In genomic region chr11:42049650-42050049, GRCh38 we compare ENCODE assay signal across 20 cellular contexts.
DNase-seq lines count a peak whose midpoint lies in the region; ATAC-seq, FAIRE-seq and TF ChIP-seq lines count a peak whose summit lies in the region.
"Had no signal": no experiment of that assay in that cellular context is flagged by ENCODE, and none has a peak within 500 bp of the region (broad histone marks: within the 10 kb centered on the region; RNA-seq: fewer than 3 reads in every experiment).

No MANE protein-coding gene starts in this region.

- H3K27me3 ChIP-seq in endothelial cell of umbilical vein (ENCODE audit: control insufficient read depth in 2 of 2, insufficient read depth in 2 of 2, low read length in 2 of 2) (no peaks in the 10 kb centered on the region), hepatocyte (no peaks in the 10 kb centered on the region)
- H3K27me3 ChIP-seq: BE2C had no signal

- H3K79me2 ChIP-seq in endothelial cell of umbilical vein (ENCODE audit: control insufficient read depth, insufficient read depth, low read length) (no peaks in the 10 kb centered on the region), hepatocyte (no peaks in the 10 kb centered on the region)

- H3K9me3 ChIP-seq in endothelial cell of umbilical vein (replicated peaks; ENCODE audit: control insufficient read depth, insufficient read depth, low read length) (no peaks in the 10 kb centered on the region), hepatocyte (ENCODE audit: low read depth) (no peaks in the 10 kb centered on the region)
- H3K9me3 ChIP-seq: BE2C, HAP-1 had no signal

- no peaks in the 10 kb centered on the region for H3K9me1 ChIP-seq in endothelial cell of umbilical vein (replicated peaks; ENCODE audit: control insufficient read depth, extremely low read depth, insufficient read depth, low read length)

- ATAC-seq in GM21825 (IDR thresholded peaks at IDR 0.05; ENCODE audit: unreplicated experiment) = no peak

- POLR2A ChIA-PET in endothelial cell of umbilical vein (lab: Charles Lee) = no interaction called here

- no peak for FAIRE-seq in endothelial cell of umbilical vein (lab: Jason Lieb, UNC)
- FAIRE-seq: A204.1, GM12891, GM18507 had no signal

- H2AFZ ChIP-seq in endothelial cell of umbilical vein (ENCODE audit: low read depth, low read length) (no peak overlapping the region), hepatocyte (no peak overlapping the region)

- H4K20me1 ChIP-seq in endothelial cell of umbilical vein (replicated peaks; ENCODE audit: control insufficient read depth, extremely low read depth, insufficient read depth, low read length) (no peaks in the 10 kb centered on the region), hepatocyte (ENCODE audit: insufficient read depth, poor library complexity, severe bottlenecking) (no peaks in the 10 kb centered on the region)

- no TSS peak for BruUV-seq in endothelial cell of umbilical vein (replicated peaks; lab: Mats Ljungman, UMichigan)

- H3K27ac ChIP-seq in endothelial cell of umbilical vein (ENCODE audit: insufficient read depth, low read depth, low read length) (no peak overlapping the region), hepatocyte (no peak overlapping the region)
- H3K27ac ChIP-seq: KMS-11 had no signal

- H3K36me3 ChIP-seq in endothelial cell of umbilical vein (ENCODE audit: control insufficient read depth in 2 of 2, extremely low read depth in 1 of 2, insufficient read depth in 2 of 2, low read length in 2 of 2) (no peaks in the 10 kb centered on the region), hepatocyte (replicated peaks; ENCODE audit: insufficient read depth, low read depth) (no peaks in the 10 kb centered on the region)
- H3K36me3 ChIP-seq: BE2C, HAP-1 had no signal

- WGBS in hepatocyte (ENCODE audit: low lambda C conversion rate, missing lambda C conversion rate) = 85% methylated on average over 1 of the region's 1 CpG

- TF ChIP-seq POLR2A in endothelial cell of umbilical vein (IDR thresholded peaks at IDR 0.05; ENCODE audit: low read depth, low read length) = no peak

- no peaks in the 10 kb centered on the region for H3K4me1 Mint-ChIP-seq in T-helper 2 cell treated with Interferon-gamma antibody and Interleukin-4, amounts not matched to agents 5 μg/mL and 100 μg/mL, for 36 hours (ENCODE audit: low read depth)
- H3K4me1 Mint-ChIP-seq: CD4-positive, CD25-positive, alpha-beta regulatory T cell; CD8-positive, alpha-beta memory T cell had no signal

- H3K4me3 ChIP-seq in endothelial cell of umbilical vein (replicated peaks in 1 of 3; ENCODE audit: insufficient read depth in 1 of 3, low read depth in 1 of 3, low read length in 3 of 3) (no peak overlapping the region), fibroblast of the aortic adventitia (ENCODE audit: low read depth, low read length) (no peak overlapping the region), hepatocyte (no peak overlapping the region)
- H3K4me3 ChIP-seq: HAP-1 had no signal

- H3K4me3 Mint-ChIP-seq in T-helper 2 cell treated with Interferon-gamma antibody and Interleukin-4, amounts not matched to agents 5 μg/mL and 100 μg/mL, for 36 hours = no peak overlapping the region
- H3K4me3 Mint-ChIP-seq: CD4-positive, CD25-positive, alpha-beta regulatory T cell; CD8-positive, alpha-beta memory T cell had no signal

- no peak overlapping the region for H3K9ac ChIP-seq in endothelial cell of umbilical vein (replicated peaks; ENCODE audit: extremely low read depth, insufficient read depth, low read length)
- H3K9ac ChIP-seq: KMS-11 had no signal

- dilution Hi-C loops in endothelial cell of umbilical vein (cut with MboI; ENCODE audit: extremely low pct_ligation_motif_present, low sequenced_read_pairs) = no loop called here

- intact Hi-C loops in endothelial cell of umbilical vein (cut with micrococcal nuclease) = no loop called here

- no peaks in the 10 kb centered on the region for H3K4me1 ChIP-seq in endothelial cell of umbilical vein (ENCODE audit: control insufficient read depth, extremely low read depth, insufficient read depth, low read length)
- no peaks in the 10 kb centered on the region for H3K4me1 ChIP-seq in hepatocyte (ENCODE audit: insufficient read depth)
- H3K4me1 ChIP-seq: BE2C, HAP-1 had no signal

- TF ChIP-seq CTCF in endothelial cell of umbilical vein (IDR thresholded peaks at IDR 0.05; ENCODE audit: extremely low read depth in 1 of 2, insufficient read depth in 1 of 2, low read depth in 1 of 2, low read length in 2 of 2) = no peak
- TF ChIP-seq CTCF in fibroblast of the aortic adventitia (IDR thresholded peaks at IDR 0.05; ENCODE audit: insufficient read depth, low read length) = no peak
- TF ChIP-seq CTCF in hepatocyte (IDR thresholded peaks at IDR 0.05; ENCODE audit: poor library complexity) = no peak

- H3K9me2 ChIP-seq in hepatocyte (replicated peaks; ENCODE audit: insufficient read depth) = no peaks in the 10 kb centered on the region

- no peak overlapping the region for H3K27ac Mint-ChIP-seq in T-helper 2 cell treated with Interferon-gamma antibody and Interleukin-4, amounts not matched to agents 5 μg/mL and 100 μg/mL, for 36 hours
- H3K27ac Mint-ChIP-seq: CD4-positive, CD25-positive, alpha-beta regulatory T cell; CD8-positive, alpha-beta memory T cell had no signal

- no peak overlapping the region for H3K4me2 ChIP-seq in endothelial cell of umbilical vein (ENCODE audit: insufficient read depth, low read length)
- no peak overlapping the region for H3K4me2 ChIP-seq in hepatocyte
- H3K4me2 ChIP-seq: KMS-11 had no signal

- no peaks in the 10 kb centered on the region for H3K27me3 Mint-ChIP-seq in T-helper 2 cell treated with Interferon-gamma antibody and Interleukin-4, amounts not matched to agents 5 μg/mL and 100 μg/mL, for 36 hours (ENCODE audit: low read depth)
- H3K27me3 Mint-ChIP-seq: CD4-positive, CD25-positive, alpha-beta regulatory T cell; CD8-positive, alpha-beta memory T cell had no signal

- DNase-seq in EH (ENCODE audit: low read depth) = peak; percentile 17
- peak; percentile 1 for DNase-seq in MV-4-11 (lab: John Stamatoyannopoulos, UW)
- peak; percentile 6 for DNase-seq in endothelial cell of umbilical vein (ENCODE audit: low read depth, low spot score)
- peak; percentile 3 for DNase-seq in fibroblast of the aortic adventitia (ENCODE audit: low read depth)
- no peak for DNase-seq in T-helper 2 cell treated with Interferon-gamma antibody and Interleukin-4, amounts not matched to agents 5 μg/mL and 100 μg/mL, for 36 hours (ENCODE audit: low spot score)
- DNase-seq in hepatocyte (ENCODE audit: low spot score) = no peak
- DNase-seq in GF-D8 (lab: John Stamatoyannopoulos, UW) = no peak
- DNase-seq: ACHN; BE2C; C1 segment of cervical spinal cord; CD4-positive, CD25-positive, alpha-beta regulatory T cell; CD8-positive, alpha-beta memory T cell; COR-L47; GDM1 had no signal

- H3K9me3 Mint-ChIP-seq in T-helper 2 cell treated with Interferon-gamma antibody and Interleukin-4, amounts not matched to agents 5 μg/mL and 100 μg/mL, for 36 hours = peaks cover 48% of the 10 kb centered on the region

- CTCF ChIA-PET in endothelial cell of umbilical vein (lab: Charles Lee) = no interaction called here

- H3K36me3 Mint-ChIP-seq in T-helper 2 cell treated with Interferon-gamma antibody and Interleukin-4, amounts not matched to agents 5 μg/mL and 100 μg/mL, for 36 hours (ENCODE audit: low read depth) = no peaks in the 10 kb centered on the region
- H3K36me3 Mint-ChIP-seq: CD4-positive, CD25-positive, alpha-beta regulatory T cell; CD8-positive, alpha-beta memory T cell had no signal

TF ChIP-seq in endothelial cell of umbilical vein, 7 proteins besides CTCF, POLR2A, EP300 and RAD21:
- TF ChIP-seq GATA2 (IDR thresholded peaks at IDR 0.05; ENCODE audit: insufficient read depth, insufficient read length, low read depth, low read length) (no peak), EZH2 (IDR thresholded peaks at IDR 0.05; ENCODE audit: borderline replicate concordance, low read depth, low read length, severe bottlenecking) (no peak), MYC (IDR thresholded peaks at IDR 0.05; ENCODE audit: low read depth, low read length) (no peak), POLR2AphosphoS5 (IDR thresholded peaks at IDR 0.05; ENCODE audit: insufficient read depth, low read depth, low read length) (no peak), JUN (IDR thresholded peaks at IDR 0.05; ENCODE audit: borderline replicate concordance, insufficient read depth, insufficient read length, low read depth) (no peak), FOS (IDR thresholded peaks at IDR 0.05; ENCODE audit: borderline replicate concordance, insufficient read depth, low read length) (no peak), MAX (IDR thresholded peaks at IDR 0.05; ENCODE audit: insufficient read depth, insufficient read length) (no peak)

Comparison
In these comparisons a context has a peak if more than half of its experiments do, and no peak if none do; other contexts are left out.
1. DNase-seq: peak in EH (single experiment), MV-4-11 (single experiment), endothelial cell of umbilical vein (single experiment) and fibroblast of the aortic adventitia (single experiment); none in T-helper 2 cell treated with Interferon-gamma antibody and Interleukin-4, amounts not matched to agents 5 μg/mL and 100 μg/mL, for 36 hours (single experiment), hepatocyte (single experiment) and GF-D8 (single experiment).